In genomic region chr3:134406331-134407246, GRCh38 we compare ENCODE assay signal across 8 cellular contexts. TPM values are rescaled to one million over a fixed set of nuclear protein-coding genes. Genes with fewer than 3 reads are reported as not detected.
DNase-seq lines count a peak whose midpoint lies in the region; ATAC-seq and TF ChIP-seq lines count a peak whose summit lies in the region.

No MANE protein-coding gene starts in this region.

- intact Hi-C loops in Caco-2 (cut with micrococcal nuclease; ENCODE audit: unreplicated experiment) (no loop called here), mucosa of descending colon (cut with DNase I, micrococcal nuclease) (no loop called here), PC-3 (cut with micrococcal nuclease) (no loop called here)

- POLR2A ChIA-PET in Caco-2 (lab: Charles Lee): interaction anchor here (0.9 kb wide), 1 partner anchor 32 kb away, joined by 3 read pairs; the partner anchor contains the start of gene AMOTL2
- POLR2A ChIA-PET in PC-3 (lab: Charles Lee; ENCODE audit: unreplicated experiment): no interaction called here

- ATAC-seq in mucosa of descending colon (peak; percentile 87), PC-3 (no peak), GM21529 (IDR thresholded peaks at IDR 0.05; ENCODE audit: unreplicated experiment) (no peak), HG03565 (IDR thresholded peaks at IDR 0.05; ENCODE audit: unreplicated experiment) (no peak), GM19023 (IDR thresholded peaks at IDR 0.05; ENCODE audit: unreplicated experiment) (no peak)

- no peak overlapping the region for H3K9ac ChIP-seq in PC-3 (ENCODE audit: low read length)

- peak overlapping the region; percentile 42 for H3K4me3 Mint-ChIP-seq in Caco-2 (ENCODE audit: unreplicated experiment)

- DNase-seq in Caco-2: no peak
- DNase-seq in NCI-H446 (lab: John Stamatoyannopoulos, UW): peak; percentile 30 to 83
- DNase-seq in epithelial cell of esophagus (ENCODE audit: low read depth): no peak
- DNase-seq in mucosa of descending colon: peak; percentile 68 to 70 (median 69)
- DNase-seq in PC-3: no peak

- CTCF ChIA-PET in Caco-2 (lab: Charles Lee) (no interaction called here), PC-3 (lab: Charles Lee) (no interaction called here)

- no peaks in the 10 kb centered on the region for H3K4me1 Mint-ChIP-seq in Caco-2 (ENCODE audit: low read depth, unreplicated experiment)

- TF ChIP-seq CTCF in Caco-2 (IDR thresholded peaks at IDR 0.05; ENCODE audit: insufficient read depth in 1 of 2, low read depth in 1 of 2, low read length in 1 of 2, severe bottlenecking in 1 of 2, unreplicated experiment in 1 of 2) (no peak), epithelial cell of esophagus (IDR thresholded peaks at IDR 0.05; ENCODE audit: insufficient read depth, low read depth, low read length, missing control alignments) (no peak), mucosa of descending colon (IDR thresholded peaks at IDR 0.05) (no peak), PC-3 (conservative IDR thresholded peaks at IDR 0.05; ENCODE audit: low read depth, low read length) (no peak)

- no peaks in the 10 kb centered on the region for H3K27me3 ChIP-seq in Caco-2 (replicated peaks; ENCODE audit: control insufficient read depth, insufficient read depth, low read length)
- no peaks in the 10 kb centered on the region for H3K27me3 ChIP-seq in PC-3 (ENCODE audit: low read length)

- H3K9me3 ChIP-seq in Caco-2 (peaks cover 9% of the 10 kb centered on the region; the same call in 1 of the 2 replicates), mucosa of descending colon (peaks cover 4% of the 10 kb centered on the region), PC-3 (ENCODE audit: low read length) (no peaks in the 10 kb centered on the region)

- peaks cover 17% of the 10 kb centered on the region for H3K9me3 Mint-ChIP-seq in Caco-2 (ENCODE audit: unreplicated experiment)

- H3K36me3 ChIP-seq in Caco-2 (ENCODE audit: control insufficient read depth, insufficient read depth, low read length) (no peaks in the 10 kb centered on the region), mucosa of descending colon (ENCODE audit: low read depth) (no peaks in the 10 kb centered on the region), PC-3 (ENCODE audit: low read depth, low read length) (no peaks in the 10 kb centered on the region)

- H3K27ac Mint-ChIP-seq in Caco-2 (ENCODE audit: unreplicated experiment): no peak overlapping the region

- H3K4me1 ChIP-seq in Caco-2 (no peaks in the 10 kb centered on the region), mucosa of descending colon (ENCODE audit: low read depth) (peaks cover 11% of the 10 kb centered on the region), PC-3 (ENCODE audit: insufficient read depth, low read length) (no peaks in the 10 kb centered on the region)

- no peak overlapping the region for H3K27ac ChIP-seq in PC-3 (ENCODE audit: low read length)

- H4K20me1 ChIP-seq in PC-3 (ENCODE audit: low read length): no peaks in the 10 kb centered on the region

- BruUV-seq in Caco-2 (replicated peaks; lab: Mats Ljungman, UMichigan): no TSS peak
- BruUV-seq in PC-3 (replicated peaks; lab: Mats Ljungman, UMichigan): no TSS peak

- H2AFZ ChIP-seq in PC-3 (ENCODE audit: low read length): no peak overlapping the region

- H3F3A ChIP-seq in PC-3 (ENCODE audit: low read length, unreplicated experiment): no peaks in the 10 kb centered on the region

- no peaks in the 10 kb centered on the region for H3K36me3 Mint-ChIP-seq in Caco-2 (ENCODE audit: insufficient read depth, unreplicated experiment)

- H3K27me3 Mint-ChIP-seq in Caco-2 (ENCODE audit: insufficient read depth, unreplicated experiment): no peaks in the 10 kb centered on the region

- no peaks in the 10 kb centered on the region for H3K79me2 ChIP-seq in PC-3 (ENCODE audit: low read length)

- no peak overlapping the region for H3K4me2 ChIP-seq in PC-3 (ENCODE audit: low read length)

- H3K9me2 ChIP-seq in PC-3 (replicated peaks; ENCODE audit: low read length): no peaks in the 10 kb centered on the region

- H3K4me3 ChIP-seq in Caco-2 (ENCODE audit: low read depth, low read length) (peak overlapping the region; percentile 17; the same call in 1 of the 2 replicates), epithelial cell of esophagus (ENCODE audit: low read length) (peak overlapping the region; percentile 35), mucosa of descending colon (no peak overlapping the region), PC-3 (ENCODE audit: low read length) (no peak overlapping the region)

RNA-seq across cellular contexts. Expression of gene AMOTL2, which starts 32.3 kb away (rescaled TPM):
- 220 and 271 TPM in 2 replicates for total RNA-seq in Caco-2 (2022)
- 10 to 100 TPM; 17.9 to 35.1 (median 21.2) TPM for total RNA-seq in mucosa of descending colon
- 96.0 and 124 TPM in 2 replicates for total RNA-seq in PC-3 (2014; rRNA removed)

Comparison
In these comparisons a context has a peak if more than half of its experiments do, and no peak if none do; other contexts are left out.
1. DNase-seq: peak in NCI-H446 (2 of 2) and mucosa of descending colon (3 of 3); none in Caco-2 (0 of 2), epithelial cell of esophagus (single experiment) and PC-3 (single experiment).
2. H3K4me3 ChIP-seq: peak in Caco-2 (single experiment) and epithelial cell of esophagus (single experiment); none in mucosa of descending colon (single experiment) and PC-3 (single experiment).